1 cellular context compared by ENCODE assay signal in the genomic region with DNA sequence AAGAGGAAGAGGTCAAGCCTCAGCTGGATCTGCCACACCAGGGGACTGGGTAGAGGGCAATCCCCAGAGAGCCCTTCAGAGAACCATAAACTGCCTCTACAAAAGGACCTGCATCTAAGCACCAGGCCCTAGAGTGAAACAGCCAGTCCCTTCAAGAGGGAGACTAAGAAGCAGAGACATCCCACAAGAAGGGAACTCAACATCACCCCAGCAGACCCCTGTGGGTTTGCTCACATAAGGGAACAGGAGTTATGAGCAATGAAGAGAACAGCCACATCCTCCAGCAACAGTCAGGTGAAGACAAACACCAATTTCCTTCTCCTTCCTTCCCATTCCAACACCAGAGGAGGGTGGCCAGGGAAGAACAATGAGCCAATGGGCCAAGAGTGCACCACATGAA.
TF ChIP-seq lines count a peak whose summit lies in the region.

No MANE protein-coding gene starts in this region.

TF ChIP-seq in IMR-90, 13 proteins besides CTCF, POLR2A, EP300 and RAD21:
- TF ChIP-seq, protein P1, sequence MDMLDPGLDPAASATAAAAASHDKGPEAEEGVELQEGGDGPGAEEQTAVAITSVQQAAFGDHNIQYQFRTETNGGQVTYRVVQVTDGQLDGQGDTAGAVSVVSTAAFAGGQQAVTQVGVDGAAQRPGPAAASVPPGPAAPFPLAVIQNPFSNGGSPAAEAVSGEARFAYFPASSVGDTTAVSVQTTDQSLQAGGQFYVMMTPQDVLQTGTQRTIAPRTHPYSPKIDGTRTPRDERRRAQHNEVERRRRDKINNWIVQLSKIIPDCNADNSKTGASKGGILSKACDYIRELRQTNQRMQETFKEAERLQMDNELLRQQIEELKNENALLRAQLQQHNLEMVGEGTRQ (IDR thresholded peaks at IDR 0.05; ENCODE audit: low read depth, low read length) = no peak
- TF ChIP-seq BHLHE40 (IDR thresholded peaks at IDR 0.05; ENCODE audit: low read depth, low read length) (no peak), MAZ (IDR thresholded peaks at IDR 0.05; ENCODE audit: borderline replicate concordance, low read depth, low read length) (no peak), MXI1 (IDR thresholded peaks at IDR 0.05; ENCODE audit: borderline replicate concordance, low read depth, low read length) (no peak), RCOR1 (IDR thresholded peaks at IDR 0.05; ENCODE audit: insufficient replicate concordance, low read length) (no peak), CEBPB (IDR thresholded peaks at IDR 0.05; ENCODE audit: low read depth, low read length) (no peak), RFX5 (IDR thresholded peaks at IDR 0.05; ENCODE audit: low read depth, low read length) (no peak), SMC3 (IDR thresholded peaks at IDR 0.05; ENCODE audit: low read depth, low read length) (no peak), MAFK (IDR thresholded peaks at IDR 0.05; ENCODE audit: low read depth, low read length) (no peak), FOS (IDR thresholded peaks at IDR 0.05; ENCODE audit: low read depth, low read length) (no peak), NFE2L2 (IDR thresholded peaks at IDR 0.05; ENCODE audit: low read depth, low read length) (no peak), CHD1 (IDR thresholded peaks at IDR 0.05; ENCODE audit: low read depth, low read length) (no peak)
- TF ChIP-seq, protein P2, sequence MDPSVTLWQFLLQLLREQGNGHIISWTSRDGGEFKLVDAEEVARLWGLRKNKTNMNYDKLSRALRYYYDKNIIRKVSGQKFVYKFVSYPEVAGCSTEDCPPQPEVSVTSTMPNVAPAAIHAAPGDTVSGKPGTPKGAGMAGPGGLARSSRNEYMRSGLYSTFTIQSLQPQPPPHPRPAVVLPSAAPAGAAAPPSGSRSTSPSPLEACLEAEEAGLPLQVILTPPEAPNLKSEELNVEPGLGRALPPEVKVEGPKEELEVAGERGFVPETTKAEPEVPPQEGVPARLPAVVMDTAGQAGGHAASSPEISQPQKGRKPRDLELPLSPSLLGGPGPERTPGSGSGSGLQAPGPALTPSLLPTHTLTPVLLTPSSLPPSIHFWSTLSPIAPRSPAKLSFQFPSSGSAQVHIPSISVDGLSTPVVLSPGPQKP (IDR thresholded peaks at IDR 0.05; ENCODE audit: borderline replicate concordance, low read depth, low read length) = no peak
